Comparison of ENCODE assay signal across 22 cellular contexts in the genomic region with DNA sequence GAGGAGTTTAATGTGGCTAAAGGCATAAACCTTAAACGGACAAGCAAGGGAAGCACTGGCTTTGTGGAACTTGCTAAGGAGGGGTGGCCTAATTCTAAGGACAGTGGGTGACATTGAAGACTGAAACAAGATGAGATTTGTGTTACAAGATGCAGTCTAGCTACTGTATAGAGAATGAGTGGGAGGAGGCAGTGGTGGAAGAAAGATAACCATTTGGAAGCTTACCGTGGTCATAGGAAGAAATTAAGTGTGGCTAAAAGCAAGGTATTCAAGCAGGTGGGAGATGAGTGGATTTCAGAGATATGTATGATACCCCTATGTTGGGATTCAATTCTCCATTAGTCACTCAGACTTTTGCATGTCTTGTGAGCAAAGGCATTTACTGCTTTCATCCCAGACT. TPM values are rescaled to one million over a fixed set of nuclear protein-coding genes. Genes with fewer than 3 reads are reported as not detected.
DNase-seq lines count a peak whose midpoint lies in the region; ATAC-seq and TF ChIP-seq lines count a peak whose summit lies in the region.
"Had no signal": no experiment of that assay in that cellular context is flagged by ENCODE, and none has a peak within 500 bp of the region (broad histone marks: within the 10 kb centered on the region; RNA-seq: fewer than 3 reads in every experiment).

No MANE protein-coding gene starts in this region.

- H3K9me2 ChIP-seq in SK-N-SH: no peaks in the 10 kb centered on the region

- H3K36me3 Mint-ChIP-seq in central memory CD8-positive, alpha-beta T cell (ENCODE audit: insufficient read depth): peaks cover 10% of the 10 kb centered on the region

- H3K4me3 ChIP-seq in SK-N-SH (ENCODE audit: low read depth in 2 of 2, low read length in 1 of 2): no peak overlapping the region
- H3K4me3 ChIP-seq in right cardiac atrium (ENCODE audit: low read length): no peak overlapping the region
- H3K4me3 ChIP-seq in thoracic aorta: no peak overlapping the region
- H3K4me3 ChIP-seq: cardiac muscle cell had no signal

- no peaks in the 10 kb centered on the region; the same call in 1 of the 2 replicates for H4K20me1 ChIP-seq in SK-N-SH (ENCODE audit: insufficient read depth)

- no peak overlapping the region for H2AFZ ChIP-seq in SK-N-SH (ENCODE audit: low read depth)

- WGBS in SK-N-SH (ENCODE audit: low lambda C conversion rate): 72% methylated on average over 2 of the region's 2 CpGs
- 46% methylated on average over 2 of the region's 2 CpGs for WGBS in right cardiac atrium

- H3K4me2 ChIP-seq in SK-N-SH: peak overlapping the region; percentile 9; the same call in 1 of the 2 replicates

- H3F3A ChIP-seq in SK-N-SH (replicated peaks; ENCODE audit: insufficient read depth): no peaks in the 10 kb centered on the region

- H3K4me3 Mint-ChIP-seq in central memory CD8-positive, alpha-beta T cell: no peak overlapping the region
- H3K4me3 Mint-ChIP-seq: B cell had no signal

- POLR2A ChIA-PET in SK-N-SH (lab: Yijun Ruan, JAX): no interaction called here

- H3K79me2 ChIP-seq in SK-N-SH (ENCODE audit: insufficient read depth): peaks cover 84% of the 10 kb centered on the region

- H3K4me1 ChIP-seq in SK-N-SH (ENCODE audit: control insufficient read depth in 1 of 2, insufficient read depth in 2 of 2, low read depth in 1 of 2, low read length in 1 of 2) (peaks cover 31 to 52% of the 10 kb centered on the region in 2 experiments; a peak in 3 of 4 replicates), right cardiac atrium (ENCODE audit: control insufficient read depth, insufficient read depth, low read length) (peaks cover 6% of the 10 kb centered on the region), thoracic aorta (ENCODE audit: control insufficient read depth in 1 of 2, low read depth in 2 of 2) (peaks cover 48 to 76% of the 10 kb centered on the region in 2 donors)

- intact Hi-C loops in right cardiac atrium (cut with DNase I) (no loop called here), left cardiac atrium (cut with DNase I) (loop anchor here in 1 of 2 donors (10.0 kb wide), 1 partner anchor 165 kb away; no protein-coding TSS in a partner anchor)

- peak overlapping the region in 1 of 2 experiments; percentile 82; a peak in 1 of 4 replicates for H3K27ac ChIP-seq in SK-N-SH (ENCODE audit: low read depth in 2 of 2, low read length in 1 of 2)
- peak overlapping the region; percentile 30 for H3K27ac ChIP-seq in right cardiac atrium (ENCODE audit: low read length)
- peak overlapping the region; percentile 26 to 93 for H3K27ac ChIP-seq in thoracic aorta
- H3K27ac ChIP-seq: cardiac muscle cell, neutrophil, VCaP had no signal

- CTCF ChIA-PET in SK-N-SH (lab: Yijun Ruan, JAX): interaction anchor here (0.6 to 6.0 kb wide), 3 partner anchors 20 to 732 kb away, joined by 3 to 36 read pairs (median 3); no protein-coding TSS in a partner anchor

- H3K27me3 Mint-ChIP-seq in central memory CD8-positive, alpha-beta T cell: no peaks in the 10 kb centered on the region
- H3K27me3 Mint-ChIP-seq: B cell had no signal

- H3K27me3 ChIP-seq in SK-N-SH (ENCODE audit: insufficient read depth): no peaks in the 10 kb centered on the region
- H3K27me3 ChIP-seq in right cardiac atrium (ENCODE audit: control insufficient read depth, insufficient read depth): no peaks in the 10 kb centered on the region
- no peaks in the 10 kb centered on the region for H3K27me3 ChIP-seq in thoracic aorta (replicated peaks; ENCODE audit: insufficient read depth)
- H3K27me3 ChIP-seq: cardiac muscle cell had no signal

- no peaks in the 10 kb centered on the region for H3K9me3 ChIP-seq in SK-N-SH
- H3K9me3 ChIP-seq in right cardiac atrium (ENCODE audit: control insufficient read depth, low read length): no peaks in the 10 kb centered on the region
- no peaks in the 10 kb centered on the region for H3K9me3 ChIP-seq in thoracic aorta
- H3K9me3 ChIP-seq: neutrophil had no signal

- DNase-seq in SK-N-SH: no peak
- no peak for DNase-seq in right cardiac atrium
- DNase-seq in left cardiac atrium: no peak
- DNase-seq in central memory CD8-positive, alpha-beta T cell (ENCODE audit: low spot score in 2 of 2): no peak
- DNase-seq in thoracic aorta (ENCODE audit: low spot score): no peak
- no peak for DNase-seq in A172 (ENCODE audit: low spot score)
- DNase-seq: amniotic stem cell, Calu3, EL, hypothalamus, MM.1S, NCI-H146, NCI-H748 treated with DMSO at 0.1 percent for 48 hours, SHP77 treated with DMSO at 0.1 percent for 48 hours, T-helper 2 cell had no signal

- H3K36me3 ChIP-seq in SK-N-SH (replicated peaks in 1 of 2; ENCODE audit: control insufficient read depth in 1 of 2, insufficient read depth in 2 of 2, low read length in 1 of 2) (no peaks in the 10 kb centered on the region), thoracic aorta (no peaks in the 10 kb centered on the region)
- H3K36me3 ChIP-seq: cardiac muscle cell, neutrophil had no signal

- no peak overlapping the region for H3K9ac ChIP-seq in SK-N-SH

- TF ChIP-seq CTCF in SK-N-SH (IDR thresholded peaks at IDR 0.05): no peak
- no peak for TF ChIP-seq CTCF in thoracic aorta (IDR thresholded peaks at IDR 0.05)

- no peaks in the 10 kb centered on the region for H3K9me3 Mint-ChIP-seq in central memory CD8-positive, alpha-beta T cell

- TF ChIP-seq RAD21 in SK-N-SH (IDR thresholded peaks at IDR 0.05; ENCODE audit: low read length): no peak

- H3K4me1 Mint-ChIP-seq in central memory CD8-positive, alpha-beta T cell: peaks cover 68% of the 10 kb centered on the region

- ATAC-seq in SK-N-SH treated with all-trans-retinoic acid at 6 μM for 48 hours: no peak
- no peak for ATAC-seq in right cardiac atrium
- no peak for ATAC-seq in left cardiac atrium
- ATAC-seq in central memory CD8-positive, alpha-beta T cell (replicated peaks; ENCODE audit: extremely low read depth, poor library complexity, severe bottlenecking): no peak
- ATAC-seq in thoracic aorta (ENCODE audit: insufficient number of reproducible peaks, low FRiP score, low read depth): no peak
- ATAC-seq in GM18511 (IDR thresholded peaks at IDR 0.05; ENCODE audit: unreplicated experiment): no peak

- no peak for TF ChIP-seq EP300 in SK-N-SH (IDR thresholded peaks at IDR 0.05; ENCODE audit: borderline replicate concordance in 1 of 2, low read depth in 1 of 2, low read length in 1 of 2)

- H3K27ac Mint-ChIP-seq in central memory CD8-positive, alpha-beta T cell (ENCODE audit: low read depth): peak overlapping the region; percentile 14
- H3K27ac Mint-ChIP-seq: B cell had no signal

TF ChIP-seq in SK-N-SH, 30 proteins besides CTCF, POLR2A, EP300 and RAD21 (continues in another document):
- TF ChIP-seq, protein P1, sequence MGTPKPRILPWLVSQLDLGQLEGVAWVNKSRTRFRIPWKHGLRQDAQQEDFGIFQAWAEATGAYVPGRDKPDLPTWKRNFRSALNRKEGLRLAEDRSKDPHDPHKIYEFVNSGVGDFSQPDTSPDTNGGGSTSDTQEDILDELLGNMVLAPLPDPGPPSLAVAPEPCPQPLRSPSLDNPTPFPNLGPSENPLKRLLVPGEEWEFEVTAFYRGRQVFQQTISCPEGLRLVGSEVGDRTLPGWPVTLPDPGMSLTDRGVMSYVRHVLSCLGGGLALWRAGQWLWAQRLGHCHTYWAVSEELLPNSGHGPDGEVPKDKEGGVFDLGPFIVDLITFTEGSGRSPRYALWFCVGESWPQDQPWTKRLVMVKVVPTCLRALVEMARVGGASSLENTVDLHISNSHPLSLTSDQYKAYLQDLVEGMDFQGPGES (IDR thresholded peaks at IDR 0.05; ENCODE audit: low read depth, low read length): no peak
- TF ChIP-seq SIN3A (IDR thresholded peaks at IDR 0.05; ENCODE audit: borderline replicate concordance, low read depth, low read length) (no peak), FOXM1 (IDR thresholded peaks at IDR 0.05; ENCODE audit: low read depth) (no peak), EZH2phosphoT487 (IDR thresholded peaks at IDR 0.05; ENCODE audit: borderline replicate concordance, low read depth) (no peak), TEAD4 (IDR thresholded peaks at IDR 0.05; ENCODE audit: borderline replicate concordance, insufficient read depth) (no peak), ELF1 (IDR thresholded peaks at IDR 0.05) (no peak), NRF1 (IDR thresholded peaks at IDR 0.05; ENCODE audit: low read depth, low read length) (no peak), TAF1 (IDR thresholded peaks at IDR 0.05; ENCODE audit: borderline replicate concordance, low read depth, low read length) (no peak), FOSL2 (IDR thresholded peaks at IDR 0.05; ENCODE audit: borderline replicate concordance, low read depth) (no peak), CHD2 (IDR thresholded peaks at IDR 0.05; ENCODE audit: low read length, partially characterized antibody) (no peak)

TF ChIP-seq in SK-N-SH treated with all-trans-retinoic acid at 6 μM for 48 hours, 23 proteins besides CTCF, POLR2A, EP300 and RAD21:
- TF ChIP-seq GLIS3 (CRISPR knock-in tag; IDR thresholded peaks at IDR 0.05): no peak
TF ChIP-seq in SK-N-SH treated with all-trans-retinoic acid at 6 μM for 48 hours: peak in this region for 0.

RNA-seq across cellular contexts. Expression of a gene that starts 4.6 kb away (rescaled TPM):
- polyA plus RNA-seq in SK-N-SH (2012; rRNA removed) (507 and 662 TPM in 2 replicates), right cardiac atrium (4,213 TPM)
- polyA plus RNA-seq in SK-N-SH (2012; cell fraction: cytosol; rRNA removed): 705 and 812 TPM in 2 replicates
- 426 and 472 TPM in 2 replicates for polyA plus RNA-seq in SK-N-SH (2012; cell fraction: nucleus; rRNA removed)
- total RNA-seq in right cardiac atrium (1,000 to 10,000 TPM; 3,384 to 4,784 (median 3,891) TPM), left cardiac atrium (1,000 to 10,000 TPM; 2,389 to 3,652 TPM), thoracic aorta (100 to 1,000 TPM; 571 to 806 TPM)
- 190 and 218 TPM in 2 replicates for total RNA-seq in A172 (2014; rRNA removed; shearing (Covaris generic))
- total RNA-seq: OCI-LY7 had no signal
